Comparison of ENCODE assay signal across 17 cellular contexts in genomic region chr4:100819505-100819904, GRCh38.
DNase-seq lines count a peak whose midpoint lies in the region; ATAC-seq and TF ChIP-seq lines count a peak whose summit lies in the region.
"Had no signal": no experiment of that assay in that cellular context is flagged by ENCODE, and none has a peak within 500 bp of the region (broad histone marks: within the 10 kb centered on the region; RNA-seq: fewer than 3 reads in every experiment).

No MANE protein-coding gene starts in this region.

- H3K4me3 ChIP-seq in GM23338 (no peak overlapping the region), dorsolateral prefrontal cortex (no peak overlapping the region), neural progenitor cell (no peak overlapping the region)
- H3K4me3 ChIP-seq: GM23248 had no signal

- H3K4me1 Mint-ChIP-seq in GM23338 (peaks cover 9% of the 10 kb centered on the region), neural progenitor cell (peaks cover 5% of the 10 kb centered on the region)
- H3K4me1 Mint-ChIP-seq: CD8-positive, alpha-beta memory T cell; IgD-negative memory B cell had no signal

- no peak overlapping the region for H3K9ac ChIP-seq in neural progenitor cell
- H3K9ac ChIP-seq: GM23248 had no signal

- ATAC-seq in GM23338 (no peak), GM18870 (IDR thresholded peaks at IDR 0.05; ENCODE audit: unreplicated experiment) (no peak)
- ATAC-seq: HepG2 had no signal

- no peak overlapping the region for H3K27ac Mint-ChIP-seq in GM23338
- H3K27ac Mint-ChIP-seq in neural progenitor cell, result no peak overlapping the region
- H3K27ac Mint-ChIP-seq: CD4-positive, CD25-positive, alpha-beta regulatory T cell; CD8-positive, alpha-beta memory T cell; IgD-negative memory B cell had no signal

- DNase-seq in GM23338 (ENCODE audit: low spot score) (no peak), dorsolateral prefrontal cortex (peak in 9 of 10 donors; percentile 36 to 84 (median 63)), neural progenitor cell (ENCODE audit: low spot score) (no peak), superior temporal gyrus (ENCODE audit: extremely low spot score) (peak; percentile 65), UCSD-AML1 (lab: John Stamatoyannopoulos, UW; ENCODE audit: unreplicated experiment) (no peak), AG08396 (ENCODE audit: low spot score) (no peak)
- DNase-seq: 8988T; BE2C; C1 segment of cervical spinal cord; Caco-2; CD4-positive, CD25-positive, alpha-beta regulatory T cell; CD8-positive, alpha-beta memory T cell; GM23248; HCEC 1CT had no signal

- H4K20me1 ChIP-seq in GM23338 (replicated peaks; ENCODE audit: insufficient read depth), result no peaks in the 10 kb centered on the region
- H4K20me1 ChIP-seq in neural progenitor cell (ENCODE audit: low read depth), result no peaks in the 10 kb centered on the region

- H3K79me2 ChIP-seq in GM23338 (replicated peaks; ENCODE audit: insufficient read depth) (no peaks in the 10 kb centered on the region), neural progenitor cell (ENCODE audit: low read depth) (no peaks in the 10 kb centered on the region)

- no peaks in the 10 kb centered on the region for H3K9me3 Mint-ChIP-seq in GM23338
- no peaks in the 10 kb centered on the region for H3K9me3 Mint-ChIP-seq in neural progenitor cell
- H3K9me3 Mint-ChIP-seq: CD8-positive, alpha-beta memory T cell; IgD-negative memory B cell had no signal

- H3K27ac ChIP-seq in GM23338 (ENCODE audit: low read depth) (no peak overlapping the region), dorsolateral prefrontal cortex (peak overlapping the region in 35 of 59 donors; percentile 2 to 84 (median 57)), neural progenitor cell (no peak overlapping the region)
- H3K27ac ChIP-seq: GM23248 had no signal

- H3K27me3 ChIP-seq in GM23338 (ENCODE audit: insufficient read depth) (no peaks in the 10 kb centered on the region), dorsolateral prefrontal cortex (no peaks in the 10 kb centered on the region), neural progenitor cell (no peaks in the 10 kb centered on the region)
- H3K27me3 ChIP-seq: BE2C had no signal

- H3K4me2 ChIP-seq in GM23338 (no peak overlapping the region), neural progenitor cell (no peak overlapping the region)

- H2AFZ ChIP-seq in GM23338 (peak overlapping the region; percentile 69; the same call in 1 of the 2 replicates), neural progenitor cell (replicated peaks) (peak overlapping the region; percentile 17)
- H2AFZ ChIP-seq: GM23248 had no signal

- H3K27me3 Mint-ChIP-seq in GM23338 (ENCODE audit: insufficient read depth, low read depth, poor library complexity), result no peaks in the 10 kb centered on the region
- H3K27me3 Mint-ChIP-seq in neural progenitor cell (ENCODE audit: insufficient read depth, low read depth), result peaks cover 2% of the 10 kb centered on the region
- H3K27me3 Mint-ChIP-seq: CD4-positive, CD25-positive, alpha-beta regulatory T cell; IgD-negative memory B cell had no signal

- no peaks in the 10 kb centered on the region for H3K36me3 Mint-ChIP-seq in GM23338 (ENCODE audit: low read depth)
- no peaks in the 10 kb centered on the region for H3K36me3 Mint-ChIP-seq in neural progenitor cell
- H3K36me3 Mint-ChIP-seq: CD4-positive, CD25-positive, alpha-beta regulatory T cell; IgD-negative memory B cell had no signal

- peaks cover 13% of the 10 kb centered on the region for H3K4me1 ChIP-seq in GM23338 (ENCODE audit: insufficient read depth)
- peaks cover 7% of the 10 kb centered on the region for H3K4me1 ChIP-seq in neural progenitor cell
- H3K4me1 ChIP-seq: BE2C, Caco-2 had no signal

- intact Hi-C loops in dorsolateral prefrontal cortex (cut with DNase I), result no loop called here

- no peaks in the 10 kb centered on the region for H3K9me2 ChIP-seq in GM23338 (ENCODE audit: insufficient read depth)

- no peaks in the 10 kb centered on the region for H3K9me3 ChIP-seq in neural progenitor cell (ENCODE audit: low read depth)
- H3K9me3 ChIP-seq: BE2C, Caco-2 had no signal

- H3F3A ChIP-seq in GM23338 (replicated peaks; ENCODE audit: low read depth) (no peaks in the 10 kb centered on the region), neural progenitor cell (ENCODE audit: low read depth) (no peaks in the 10 kb centered on the region)

- H3K4me3 Mint-ChIP-seq in GM23338 (no peak overlapping the region), neural progenitor cell (no peak overlapping the region)
- H3K4me3 Mint-ChIP-seq: CD4-positive, CD25-positive, alpha-beta regulatory T cell; CD8-positive, alpha-beta memory T cell; IgD-negative memory B cell had no signal

- TF ChIP-seq CTCF in GM23338 (conservative IDR thresholded peaks at IDR 0.05; ENCODE audit: low read depth in 2 of 2) (no peak), dorsolateral prefrontal cortex (IDR thresholded peaks at IDR 0.05 in 54 of 56, conservative IDR thresholded peaks at IDR 0.05 in 2 of 56; ENCODE audit: low read depth in 1 of 56, partially characterized antibody in 56 of 56) (no peak), neural progenitor cell (IDR thresholded peaks at IDR 0.05) (no peak)

- H3K36me3 ChIP-seq in GM23338 (ENCODE audit: insufficient read depth) (no peaks in the 10 kb centered on the region), neural progenitor cell (no peaks in the 10 kb centered on the region)
- H3K36me3 ChIP-seq: BE2C had no signal

TF ChIP-seq in GM23338, 12 proteins besides CTCF, POLR2A, EP300 and RAD21 (continues in another document):
- TF ChIP-seq EZH2 (IDR thresholded peaks at IDR 0.05; ENCODE audit: low read depth, unreplicated experiment) (no peak), POLR2AphosphoS5 (IDR thresholded peaks at IDR 0.05; ENCODE audit: low read depth) (no peak), CREB1 (CRISPR knock-in tag; IDR thresholded peaks at IDR 0.05; ENCODE audit: low read depth) (no peak), STAT1 (IDR thresholded peaks at IDR 0.05; ENCODE audit: unreplicated experiment) (no peak), ZNF114 (CRISPR knock-in tag; IDR thresholded peaks at IDR 0.05) (no peak), JUNB (IDR thresholded peaks at IDR 0.05; ENCODE audit: unreplicated experiment) (no peak), EZH2phosphoT487 (IDR thresholded peaks at IDR 0.05; ENCODE audit: unreplicated experiment) (no peak), ZNF331 (CRISPR knock-in tag; IDR thresholded peaks at IDR 0.05; ENCODE audit: low read depth) (no peak), REST (IDR thresholded peaks at IDR 0.05; ENCODE audit: unreplicated experiment) (no peak), ETS1 (IDR thresholded peaks at IDR 0.05) (no peak)

Comparison
In these comparisons a context has a peak if more than half of its experiments do, and no peak if none do; other contexts are left out.
1. DNase-seq: peak in dorsolateral prefrontal cortex (9 of 10) and superior temporal gyrus (single experiment); none in GM23338 (single experiment), neural progenitor cell (single experiment), UCSD-AML1 (single experiment) and AG08396 (single experiment).
2. H3K27ac ChIP-seq: peak in dorsolateral prefrontal cortex (35 of 59); none in GM23338 (single experiment) and neural progenitor cell (single experiment).